In the genomic region with DNA sequence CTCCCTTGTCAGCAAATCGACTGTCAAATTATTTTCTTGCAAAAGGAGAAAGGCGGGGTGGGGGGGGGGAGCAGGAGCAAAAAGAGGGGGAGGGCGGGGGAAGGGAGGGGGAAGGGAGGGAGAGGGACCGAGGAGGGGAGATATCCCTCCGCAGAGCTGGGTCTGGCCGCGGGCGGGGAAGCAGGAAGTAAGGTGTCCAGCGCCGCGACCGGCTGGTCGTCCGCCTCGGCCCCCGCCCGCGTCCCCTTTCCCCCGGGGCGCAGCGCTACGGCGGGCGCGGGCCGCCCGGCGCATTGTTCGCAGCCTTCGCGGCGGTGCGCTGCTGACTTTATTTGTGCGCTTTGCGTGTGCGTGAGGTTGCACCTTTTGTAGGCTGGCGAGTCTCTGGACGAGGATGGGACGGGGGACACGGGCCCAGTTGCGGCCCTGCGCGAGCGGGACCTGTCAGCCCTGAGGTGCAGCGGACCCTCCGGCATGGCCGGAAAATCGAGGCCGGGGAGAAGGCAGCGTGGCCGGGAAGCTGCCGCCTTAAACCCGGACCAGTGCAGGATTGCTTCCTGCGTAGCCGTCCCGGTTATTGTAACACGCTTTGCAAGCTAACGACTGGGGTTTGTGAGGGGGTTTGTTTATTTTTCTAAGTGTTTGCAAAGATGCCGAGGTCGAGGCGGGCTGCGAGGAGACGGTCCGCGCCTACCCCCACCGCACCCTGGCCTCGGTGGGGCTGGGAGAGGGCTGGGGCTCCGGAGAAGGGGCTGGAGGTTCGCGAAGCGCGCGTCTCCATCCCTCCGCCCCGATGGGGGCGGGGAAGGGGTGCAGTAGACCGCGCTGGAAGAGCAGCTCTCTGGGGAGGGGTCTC, we compare ENCODE assay signal across 8 cellular contexts. TPM values are rescaled to one million over a fixed set of nuclear protein-coding genes. Genes with fewer than 3 reads are reported as not detected.
DNase-seq lines count a peak whose midpoint lies in the region; ATAC-seq, FAIRE-seq and TF ChIP-seq lines count a peak whose summit lies in the region.

No MANE protein-coding gene starts in this region.

- DNase-seq in CD4-positive, CD25-positive, alpha-beta regulatory T cell = peak; percentile 20 to 70 (median 70)
- DNase-seq in HuH-7 (ENCODE audit: low spot score) (peak; percentile 52), Peyer's patch (peak; percentile 61 to 86 (median 75)), activated gamma-delta T cell (lab: John Stamatoyannopoulos, UW) (peak; percentile 22), fibroblast of villous mesenchyme (ENCODE audit: low read depth) (peak; percentile 87), urothelium cell line (ENCODE audit: low spot score) (peak; percentile 81)

- peak overlapping the region; percentile 85 for H3K4me2 ChIP-seq in neural cell (ENCODE audit: low read length)

- H3K9me3 Mint-ChIP-seq in CD4-positive, CD25-positive, alpha-beta regulatory T cell = peaks cover 0 to 1% (median 0%) of the 10 kb centered on the region in 7 donors

- no peaks in the 10 kb centered on the region for H3K27me3 ChIP-seq in CD4-positive, CD25-positive, alpha-beta regulatory T cell (ENCODE audit: control insufficient read depth, insufficient read depth, low read length)
- H3K27me3 ChIP-seq in Peyer's patch (no peaks in the 10 kb centered on the region), neural cell (ENCODE audit: insufficient read depth, low read depth, low read length) (no peaks in the 10 kb centered on the region)

- H3K9ac ChIP-seq in neural cell (ENCODE audit: low read length) = peak overlapping the region; percentile 100

- TF ChIP-seq RAD21 in neural cell (conservative IDR thresholded peaks at IDR 0.05) = no peak

- peaks cover 28% of the 10 kb centered on the region for H3K79me2 ChIP-seq in neural cell (replicated peaks; ENCODE audit: insufficient read depth, low read length)

- peak overlapping the region in 2 of 3 donors; percentile 86 to 96 for H3K27ac Mint-ChIP-seq in CD4-positive, CD25-positive, alpha-beta regulatory T cell

- H3K4me1 Mint-ChIP-seq in CD4-positive, CD25-positive, alpha-beta regulatory T cell = peaks cover 13 to 49% (median 29%) of the 10 kb centered on the region in 4 donors

- H3K4me3 ChIP-seq in CD4-positive, CD25-positive, alpha-beta regulatory T cell (ENCODE audit: low read depth, low read length) = peak overlapping the region; percentile 94
- H3K4me3 ChIP-seq in Peyer's patch (peak overlapping the region; percentile 74 to 97 (median 86)), fibroblast of villous mesenchyme (ENCODE audit: low read depth, low read length) (peak overlapping the region; percentile 82), neural cell (ENCODE audit: low read length) (peak overlapping the region; percentile 94)

- peaks cover 16% of the 10 kb centered on the region for H3F3A ChIP-seq in neural cell (ENCODE audit: insufficient read depth, low read length, poor library complexity, severe bottlenecking)

- TF ChIP-seq POLR2A in Peyer's patch (IDR thresholded peaks at IDR 0.05) = peak; percentile 35 to 50

- peaks cover 43% of the 10 kb centered on the region for H3K4me1 ChIP-seq in CD4-positive, CD25-positive, alpha-beta regulatory T cell (ENCODE audit: control insufficient read depth, insufficient read depth, low read length, poor library complexity, severe bottlenecking)
- peaks cover 0 to 40% (median 4%) of the 10 kb centered on the region in 4 donors for H3K4me1 ChIP-seq in Peyer's patch

- peaks cover 9% of the 10 kb centered on the region for H3K36me3 Mint-ChIP-seq in CD4-positive, CD25-positive, alpha-beta regulatory T cell

- H2AFZ ChIP-seq in neural cell (ENCODE audit: low read depth, low read length) = peak overlapping the region; percentile 74

- no peak for TF ChIP-seq EP300 in neural cell (conservative IDR thresholded peaks at IDR 0.05; ENCODE audit: poor library complexity, severe bottlenecking)

- no peaks in the 10 kb centered on the region for H3K36me3 ChIP-seq in CD4-positive, CD25-positive, alpha-beta regulatory T cell (ENCODE audit: control insufficient read depth, insufficient read depth, low read length)
- H3K36me3 ChIP-seq in Peyer's patch (no peaks in the 10 kb centered on the region), neural cell (ENCODE audit: insufficient read depth, low read length) (no peaks in the 10 kb centered on the region)

- peaks cover 5% of the 10 kb centered on the region for H3K27me3 Mint-ChIP-seq in CD4-positive, CD25-positive, alpha-beta regulatory T cell

- no peaks in the 10 kb centered on the region for H3K9me2 ChIP-seq in neural cell (ENCODE audit: insufficient read depth, low read length)

- H3K9me3 ChIP-seq in CD4-positive, CD25-positive, alpha-beta regulatory T cell (ENCODE audit: control insufficient read depth in 2 of 2, low read length in 2 of 2) = no peaks in the 10 kb centered on the region
- H3K9me3 ChIP-seq in Peyer's patch = no peaks in the 10 kb centered on the region
- H3K9me3 ChIP-seq in neural cell (ENCODE audit: low read length) = no peaks in the 10 kb centered on the region

- H3K4me3 Mint-ChIP-seq in CD4-positive, CD25-positive, alpha-beta regulatory T cell = peak overlapping the region; percentile 98 to 100 (median 99)

- ATAC-seq in CD4-positive, CD25-positive, alpha-beta regulatory T cell (ENCODE audit: low read depth in 2 of 2) = peak; percentile 35 to 37
- ATAC-seq in GM19397 (IDR thresholded peaks at IDR 0.05; ENCODE audit: unreplicated experiment) = peak; percentile 29

- H4K20me1 ChIP-seq in neural cell (ENCODE audit: insufficient read depth) = no peaks in the 10 kb centered on the region

- H3K27ac ChIP-seq in CD4-positive, CD25-positive, alpha-beta regulatory T cell (ENCODE audit: insufficient read depth, low read length, poor library complexity, severe bottlenecking) = peak overlapping the region; percentile 60
- H3K27ac ChIP-seq in Peyer's patch (peak overlapping the region; percentile 89 to 96 (median 94)), neural cell (ENCODE audit: low read length) (peak overlapping the region; percentile 100)

- TF ChIP-seq CTCF in Peyer's patch (IDR thresholded peaks at IDR 0.05) (no peak), fibroblast of villous mesenchyme (IDR thresholded peaks at IDR 0.05; ENCODE audit: insufficient read depth, low read depth, low read length) (no peak), neural cell (IDR thresholded peaks at IDR 0.05; ENCODE audit: poor library complexity, severe bottlenecking) (no peak)

- no peak for FAIRE-seq in urothelium cell line (lab: Jason Lieb, UNC)

TF ChIP-seq in neural cell, 6 proteins besides CTCF, POLR2A, EP300 and RAD21:
- TF ChIP-seq POLR2AphosphoS5 (IDR thresholded peaks at IDR 0.05) = peak; percentile 89
- peak; percentile 34 for TF ChIP-seq REST (IDR thresholded peaks at IDR 0.05; ENCODE audit: borderline replicate concordance)
- peak; percentile 79 for TF ChIP-seq TAF1 (IDR thresholded peaks at IDR 0.05; ENCODE audit: low read depth)
- no peak for TF ChIP-seq EZH2 (IDR thresholded peaks at IDR 0.05; ENCODE audit: borderline replicate concordance, insufficient read depth, low read length, poor library complexity, severe bottlenecking)
- TF ChIP-seq MXI1 (conservative IDR thresholded peaks at IDR 0.05; ENCODE audit: poor library complexity, severe bottlenecking) = no peak
- peak; percentile 37 for TF ChIP-seq SMC3 (conservative IDR thresholded peaks at IDR 0.05; ENCODE audit: poor library complexity)
TF ChIP-seq in neural cell: peak in this region for 4.

RNA-seq across cellular contexts. Expression of gene TRERF1, which starts 0.7 kb away (rescaled TPM):
- total RNA-seq in CD4-positive, CD25-positive, alpha-beta regulatory T cell = 55.7 TPM
- 1 to 10 TPM; 2.3 to 4.9 (median 4.2) TPM for polyA plus RNA-seq in CD4-positive, CD25-positive, alpha-beta regulatory T cell
- total RNA-seq in Peyer's patch = 10 to 100 TPM in 1 of 4 donors, 1 to 10 TPM in 3; 4.6 to 28.1 (median 8.5) TPM
- total RNA-seq in fibroblast of villous mesenchyme = 6.4 and 6.5 TPM in 2 replicates
- 4.3 and 4.5 TPM in 2 replicates for polyA plus RNA-seq in neural cell
- 8.8 and 10.0 TPM in 2 replicates for polyA minus RNA-seq in neural cell

Comparison
In these comparisons a context has a peak if more than half of its experiments do, and no peak if none do; other contexts are left out.
1. Peak in every context shown above with its lines: DNase-seq, ATAC-seq, H3K4me3 ChIP-seq and H3K27ac ChIP-seq.
2. DNase-seq: peak in every context shown above with its lines; median percentile 87 in fibroblast of villous mesenchyme; 81 in urothelium cell line; 75 in Peyer's patch; 70 in CD4-positive, CD25-positive, alpha-beta regulatory T cell; 52 in HuH-7; 22 in activated gamma-delta T cell.